ENCODE assay signal across 24 cellular contexts in the genomic region with DNA sequence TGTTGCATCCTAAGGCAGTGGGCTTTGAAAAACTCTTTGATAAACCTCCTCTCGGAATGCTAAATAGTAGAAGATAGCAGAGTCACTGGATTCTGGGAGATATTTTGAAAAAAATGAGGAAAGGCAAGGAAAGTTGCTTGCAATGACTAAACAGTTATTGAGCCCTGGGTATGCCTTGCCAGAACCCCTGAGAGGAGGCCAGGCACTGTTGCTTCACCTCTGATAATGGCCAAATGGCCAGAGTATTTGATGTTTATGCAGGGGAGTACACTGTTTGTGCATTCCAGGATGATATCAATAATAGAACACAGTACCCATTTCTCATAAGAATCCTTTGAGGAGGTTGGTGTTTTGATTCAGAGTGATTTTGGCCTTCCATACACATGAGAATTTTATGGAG.
"Had no signal": no experiment of that assay in that cellular context is flagged by ENCODE, and none has a peak within 500 bp of the region (broad histone marks: within the 10 kb centered on the region; RNA-seq: fewer than 3 reads in every experiment).

No MANE protein-coding gene starts in this region.

- H3K4me2 ChIP-seq: KMS-11, SK-N-SH had no signal

- ATAC-seq: K562, Panc1, T-cell had no signal

- H3K9me3 ChIP-seq: SK-N-SH had no signal

- H3K9me2 ChIP-seq: SK-N-SH had no signal

- H3K9ac ChIP-seq: KMS-11, SK-N-SH had no signal

- DNase-seq: MV-4-11, NCI-H1048, NCI-H1105 treated with DMSO at 0.1 percent for 48 hours, NCI-H1417 treated with DMSO at 0.1 percent for 48 hours, NCI-H146, NCI-H1694 treated with DMSO at 0.1 percent for 48 hours, NCI-H1930, NCI-H2081, NCI-H2107, NCI-H2227 treated with DMSO at 0.1 percent for 48 hours, NCI-H446, NCI-H510A, NCI-H524 treated with DMSO at 0.1 percent for 48 hours, NCI-H69, NCI-H774, SHP77, SK-N-SH, SW 1271, T-cell had no signal

- H3K27ac ChIP-seq: HL-60, KMS-11, RWPE1 had no signal

- H3K4me3 ChIP-seq: K562 had no signal
